ENCODE assay signal across 9 cellular contexts in the genomic region with DNA sequence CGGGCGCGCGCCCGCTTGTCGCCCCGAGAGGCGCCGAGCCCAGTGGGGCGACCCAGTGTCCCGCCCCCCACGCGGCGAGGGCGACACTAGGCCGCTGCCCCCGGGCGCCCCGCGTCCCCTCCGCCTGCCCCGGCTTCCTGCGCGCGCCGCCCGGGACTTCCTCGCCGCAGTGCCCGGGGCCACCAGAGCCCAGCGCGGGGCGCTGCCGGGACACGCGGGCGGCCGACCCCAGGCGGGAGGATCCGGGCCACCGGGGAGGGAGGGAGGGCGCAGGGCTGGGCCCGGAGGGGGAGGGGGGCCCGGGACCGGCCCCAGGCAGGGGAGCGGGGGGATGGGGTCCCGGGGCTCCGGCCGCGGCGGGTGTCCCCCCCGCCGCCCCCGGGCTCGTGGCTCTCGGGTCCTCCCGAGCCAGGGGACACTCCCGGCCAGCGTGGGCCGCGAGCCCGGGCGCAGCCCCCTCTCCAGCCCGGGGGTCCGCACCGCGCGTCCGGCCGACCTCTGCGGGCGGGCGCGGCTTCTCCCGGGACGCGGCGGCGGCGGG. TPM values are rescaled to one million over a fixed set of nuclear protein-coding genes. Genes with fewer than 3 reads are reported as not detected.
A peak's percentile ranks its signal among the peaks of the same experiment; 100 is the strongest.
DNase-seq lines count a peak whose midpoint lies in the region; ATAC-seq and TF ChIP-seq lines count a peak whose summit lies in the region.
"Had no signal": no experiment of that assay in that cellular context is flagged by ENCODE, and none has a peak within 500 bp of the region (broad histone marks: within the 10 kb centered on the region; RNA-seq: fewer than 3 reads in every experiment).

No MANE protein-coding gene starts in this region.

- H3K27me3 Mint-ChIP-seq in activated CD4-positive, alpha-beta T cell treated with anti-CD3 and anti-CD28 coated beads, Interleukin-2, amount 10 ng/mL, durations not matched to agents 24 days and 14 days = peaks cover 6% of the 10 kb centered on the region
- H3K27me3 Mint-ChIP-seq in effector memory CD8-positive, alpha-beta T cell = no peaks in the 10 kb centered on the region
- H3K27me3 Mint-ChIP-seq: stimulated activated naive CD8-positive, alpha-beta T cell treated with anti-CD3 and anti-CD28 coated beads, Interleukin-15, Interleukin-2, amounts not matched to agents 100 ng/mL and 50 ng/mL, for 24 hours had no signal

- no peak for TF ChIP-seq POLR2A in tibial nerve (IDR thresholded peaks at IDR 0.05)

- peak overlapping the region; percentile 77 to 95 (median 87) for H3K27ac ChIP-seq in BLaER1 treated with 17β-estradiol and CSF1 and Interleukin-3, amounts not matched to agents 10 nM and 100 nM
- H3K27ac ChIP-seq in tibial nerve = peak overlapping the region; percentile 91 to 98 (median 97)

- no peaks in the 10 kb centered on the region for H3K9me3 ChIP-seq in BLaER1 treated with 17β-estradiol and CSF1 and Interleukin-3, amounts not matched to agents 10 nM and 100 nM (replicated peaks in 1 of 11)
- H3K9me3 ChIP-seq in tibial nerve = no peaks in the 10 kb centered on the region

- ATAC-seq in GM19455 (IDR thresholded peaks at IDR 0.05; ENCODE audit: unreplicated experiment) (peak; percentile 44), HG03196 (IDR thresholded peaks at IDR 0.05; ENCODE audit: unreplicated experiment) (no peak)
- peak; percentile 75 for ATAC-seq in effector memory CD8-positive, alpha-beta T cell (replicated peaks)

- H3K36me3 ChIP-seq in BLaER1 treated with 17β-estradiol and CSF1 and Interleukin-3, amounts not matched to agents 10 nM and 100 nM = peaks cover 0 to 5% (median 0%) of the 10 kb centered on the region in 11 experiments; a peak in 1 of 22 replicates
- H3K36me3 ChIP-seq in tibial nerve = no peaks in the 10 kb centered on the region

- no peak overlapping the region for H3K4me3 Mint-ChIP-seq in activated CD4-positive, alpha-beta T cell treated with anti-CD3 and anti-CD28 coated beads, Interleukin-2, amount 10 ng/mL, durations not matched to agents 24 days and 14 days
- H3K4me3 Mint-ChIP-seq in effector memory CD8-positive, alpha-beta T cell = peak overlapping the region; percentile 13 to 31
- H3K4me3 Mint-ChIP-seq: stimulated activated naive CD8-positive, alpha-beta T cell treated with anti-CD3 and anti-CD28 coated beads, Interleukin-15, Interleukin-2, amounts not matched to agents 100 ng/mL and 50 ng/mL, for 24 hours had no signal

- TF ChIP-seq CTCF in tibial nerve (IDR thresholded peaks at IDR 0.05) = peak; percentile 48 to 76 (median 70)

- WGBS in tibial nerve, 2 donors = no CpG with 5 or more reads among the region's 80 CpGs

- peaks cover 69 to 81% (median 77%) of the 10 kb centered on the region in 10 experiments for H3K4me1 ChIP-seq in BLaER1 treated with 17β-estradiol and CSF1 and Interleukin-3, amounts not matched to agents 10 nM and 100 nM
- H3K4me1 ChIP-seq in tibial nerve = peaks cover 0 to 52% (median 28%) of the 10 kb centered on the region in 4 donors

- H3K4me1 Mint-ChIP-seq in activated CD4-positive, alpha-beta T cell treated with anti-CD3 and anti-CD28 coated beads, Interleukin-2, amount 10 ng/mL, durations not matched to agents 24 days and 14 days = peaks cover 9% of the 10 kb centered on the region
- peaks cover 32 to 33% of the 10 kb centered on the region in 2 donors for H3K4me1 Mint-ChIP-seq in effector memory CD8-positive, alpha-beta T cell (ENCODE audit: low read depth in 2 of 2)

- peaks cover 9% of the 10 kb centered on the region for H3K9me3 Mint-ChIP-seq in activated CD4-positive, alpha-beta T cell treated with anti-CD3 and anti-CD28 coated beads, Interleukin-2, amount 10 ng/mL, durations not matched to agents 24 days and 14 days
- peaks cover 7 to 12% of the 10 kb centered on the region in 2 donors for H3K9me3 Mint-ChIP-seq in effector memory CD8-positive, alpha-beta T cell

- intact Hi-C loops in activated CD4-positive, alpha-beta T cell treated with anti-CD3 and anti-CD28 coated beads, Interleukin-2, amount 10 ng/mL, durations not matched to agents 24 days and 14 days (cut with micrococcal nuclease) = loop anchor here (2.0 to 10.0 kb wide), 2 partner anchors 50 to 138 kb away; a partner anchor contains a TSS

- peak overlapping the region; percentile 85 to 100 (median 97) for H3K4me2 ChIP-seq in BLaER1 treated with 17β-estradiol and CSF1 and Interleukin-3, amounts not matched to agents 10 nM and 100 nM

- peak overlapping the region; percentile 68 to 87 (median 78) for H3K4me3 ChIP-seq in BLaER1 treated with 17β-estradiol and CSF1 and Interleukin-3, amounts not matched to agents 10 nM and 100 nM
- H3K4me3 ChIP-seq in tibial nerve = peak overlapping the region; percentile 35 to 97 (median 56)

- no peaks in the 10 kb centered on the region for H3K36me3 Mint-ChIP-seq in activated CD4-positive, alpha-beta T cell treated with anti-CD3 and anti-CD28 coated beads, Interleukin-2, amount 10 ng/mL, durations not matched to agents 24 days and 14 days (ENCODE audit: low read depth)
- H3K36me3 Mint-ChIP-seq in effector memory CD8-positive, alpha-beta T cell (ENCODE audit: insufficient read depth) = peaks cover 26% of the 10 kb centered on the region

- DNase-seq in KBM-7 (peak; percentile 39), myocyte (ENCODE audit: low read depth) (peak; percentile 72), tibial nerve (ENCODE audit: low spot score in 2 of 2) (no peak)
- DNase-seq in activated CD4-positive, alpha-beta T cell treated with anti-CD3 and anti-CD28 coated beads, Interleukin-2, amount 10 ng/mL, durations not matched to agents 24 days and 14 days = peak; percentile 91
- peak; percentile 64 to 76 (median 71) for DNase-seq in effector memory CD8-positive, alpha-beta T cell

- in situ Hi-C loops in KBM-7 (cut with MboI; ENCODE audit: low pct_unique_long_range_greater_than_20kb, low sequenced_read_pairs) = no loop called here

- H4K20me1 ChIP-seq in BLaER1 treated with 17β-estradiol and CSF1 and Interleukin-3, amounts not matched to agents 10 nM and 100 nM = peaks cover 10 to 72% (median 50%) of the 10 kb centered on the region in 11 experiments; a peak in 19 of 22 replicates

- no peak overlapping the region for H3K27ac Mint-ChIP-seq in activated CD4-positive, alpha-beta T cell treated with anti-CD3 and anti-CD28 coated beads, Interleukin-2, amount 10 ng/mL, durations not matched to agents 24 days and 14 days
- H3K27ac Mint-ChIP-seq in effector memory CD8-positive, alpha-beta T cell = no peak overlapping the region
- H3K27ac Mint-ChIP-seq: stimulated activated naive CD8-positive, alpha-beta T cell treated with anti-CD3 and anti-CD28 coated beads, Interleukin-15, Interleukin-2, amounts not matched to agents 100 ng/mL and 50 ng/mL, for 24 hours had no signal

- H3K9ac ChIP-seq in BLaER1 treated with 17β-estradiol and CSF1 and Interleukin-3, amounts not matched to agents 10 nM and 100 nM = peak overlapping the region; percentile 82 to 96 (median 88)

- peaks cover 0 to 24% (median 15%) of the 10 kb centered on the region in 11 experiments; a peak in 14 of 22 replicates for H3K27me3 ChIP-seq in BLaER1 treated with 17β-estradiol and CSF1 and Interleukin-3, amounts not matched to agents 10 nM and 100 nM
- no peaks in the 10 kb centered on the region for H3K27me3 ChIP-seq in tibial nerve

- no peak for TF ChIP-seq EP300 in tibial nerve (IDR thresholded peaks at IDR 0.05)

RNA-seq across cellular contexts. Expression of a gene that starts 0.4 kb away (rescaled TPM):
- 4.9 and 5.0 TPM in 2 replicates for total RNA-seq in activated CD4-positive, alpha-beta T cell treated with anti-CD3 and anti-CD28 coated beads, Interleukin-2, amount 10 ng/mL, durations not matched to agents 24 days and 14 days
- total RNA-seq in myocyte (11.1 and 20.1 TPM in 2 replicates), tibial nerve (10 to 100 TPM; 12.6 to 23.7 (median 15.1) TPM)
- 5.1 TPM for polyA plus RNA-seq in myocyte (2012)

Comparison
In these comparisons a context has a peak if more than half of its experiments do, and no peak if none do; other contexts are left out.
1. DNase-seq: peak in KBM-7 (single experiment), activated CD4-positive, alpha-beta T cell treated with anti-CD3 and anti-CD28 coated beads, Interleukin-2, amount 10 ng/mL, durations not matched to agents 24 days and 14 days (single experiment), effector memory CD8-positive, alpha-beta T cell (3 of 3) and myocyte (single experiment); none in tibial nerve (0 of 2).